24 cellular contexts compared by ENCODE assay signal in genomic region chr7:134196439-134196838, GRCh38.
"Had no signal": no experiment of that assay in that cellular context is flagged by ENCODE, and none has a peak within 500 bp of the region (broad histone marks: within the 10 kb centered on the region; RNA-seq: fewer than 3 reads in every experiment).

No MANE protein-coding gene starts in this region.

- DNase-seq: hypothalamus; immature natural killer cell; kidney; left colon; left lung; lower lobe of right lung; mammary epithelial cell; mesenchymal stem cell; naive thymus-derived CD8-positive, alpha-beta T cell; nucleus accumbens; pancreas; posterior cingulate gyrus; retina; right cardiac atrium; spleen; stimulated activated CD4-positive, alpha-beta T cell treated with anti-CD3 and anti-CD28 coated beads, Interleukin-4, amount 100 ng/mL, for 24 hours; stimulated activated naive CD4-positive, alpha-beta T cell; substantia nigra; uterus had no signal

- H3K4me1 ChIP-seq: left lung, lower lobe of right lung, pancreas, prostate gland, spleen, tibial nerve, uterus had no signal

- H3K9me3 ChIP-seq: left lung, lower lobe of right lung, pancreas, prostate gland, spleen, tibial nerve, uterus had no signal

- H3K27ac ChIP-seq: left lung, lower lobe of right lung, pancreas, prostate gland, skin epidermis, spleen, tibial nerve, uterus had no signal

- H3K4me3 ChIP-seq: left lung, lower lobe of right lung, pancreas, prostate gland, skin epidermis, spleen, tibial nerve, uterus had no signal

- H3K27me3 ChIP-seq: left lung, pancreas, spleen, tibial nerve, uterus had no signal

- H3K36me3 ChIP-seq: left lung, lower lobe of right lung, pancreas, prostate gland, spleen, tibial nerve, uterus had no signal

- ATAC-seq: left colon; left lung; lower lobe of right lung; naive thymus-derived CD8-positive, alpha-beta T cell; pancreas; right cardiac atrium; sciatic nerve; stimulated activated effector memory CD8-positive, alpha-beta T cell treated with anti-CD3 and anti-CD28 coated beads, Interleukin-12 subunit alpha, Interleukin-12 subunit beta, amount 100 ng/mL, for 72 hours had no signal
